ENCODE assay signal across 8 cellular contexts in genomic region chr17:54968259-54968953, GRCh38. TPM values are rescaled to one million over a fixed set of nuclear protein-coding genes. Genes with fewer than 3 reads are reported as not detected.
DNase-seq lines count a peak whose midpoint lies in the region; ATAC-seq and TF ChIP-seq lines count a peak whose summit lies in the region.

A gene with protein sequence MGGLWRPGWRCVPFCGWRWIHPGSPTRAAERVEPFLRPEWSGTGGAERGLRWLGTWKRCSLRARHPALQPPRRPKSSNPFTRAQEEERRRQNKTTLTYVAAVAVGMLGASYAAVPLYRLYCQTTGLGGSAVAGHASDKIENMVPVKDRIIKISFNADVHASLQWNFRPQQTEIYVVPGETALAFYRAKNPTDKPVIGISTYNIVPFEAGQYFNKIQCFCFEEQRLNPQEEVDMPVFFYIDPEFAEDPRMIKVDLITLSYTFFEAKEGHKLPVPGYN (minus strand): TSS chr17:54968654. CDS start chr17:54968646, 8 bp downstream.
A gene with protein sequence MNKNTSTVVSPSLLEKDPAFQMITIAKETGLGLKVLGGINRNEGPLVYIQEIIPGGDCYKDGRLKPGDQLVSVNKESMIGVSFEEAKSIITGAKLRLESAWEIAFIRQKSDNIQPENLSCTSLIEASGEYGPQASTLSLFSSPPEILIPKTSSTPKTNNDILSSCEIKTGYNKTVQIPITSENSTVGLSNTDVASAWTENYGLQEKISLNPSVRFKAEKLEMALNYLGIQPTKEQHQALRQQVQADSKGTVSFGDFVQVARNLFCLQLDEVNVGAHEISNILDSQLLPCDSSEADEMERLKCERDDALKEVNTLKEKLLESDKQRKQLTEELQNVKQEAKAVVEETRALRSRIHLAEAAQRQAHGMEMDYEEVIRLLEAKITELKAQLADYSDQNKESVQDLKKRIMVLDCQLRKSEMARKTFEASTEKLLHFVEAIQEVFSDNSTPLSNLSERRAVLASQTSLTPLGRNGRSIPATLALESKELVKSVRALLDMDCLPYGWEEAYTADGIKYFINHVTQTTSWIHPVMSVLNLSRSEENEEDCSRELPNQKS (plus strand): TSS chr17:54968765. CDS start chr17:54986220, 17,455 bp downstream.

- H3K27ac ChIP-seq in DOHH2 (ENCODE audit: low read depth, low read length) (peak within 1 kb of the TSS; percentile 62), KOPT-K1 (ENCODE audit: low read depth, low read length, poor library complexity, severe bottlenecking) (peak within 1 kb of the TSS; percentile 69)

- H3K4me1 ChIP-seq in DOHH2 (ENCODE audit: control insufficient read depth, low read length) = peaks cover 34% of the 10 kb centered on the region

- H3F3A ChIP-seq in DOHH2 (ENCODE audit: control insufficient read depth, insufficient read depth) = no peaks in the 10 kb centered on the region

- H3K9me3 Mint-ChIP-seq in activated T-cell treated with anti-CD3 and anti-CD28 coated beads, Interleukin-2, amount 50 U/mL, for 72 hours = no peaks in the 10 kb centered on the region

- H3K36me3 Mint-ChIP-seq in activated T-cell treated with anti-CD3 and anti-CD28 coated beads, Interleukin-2, amount 50 U/mL, for 72 hours (ENCODE audit: insufficient read depth in 2 of 2) = peaks cover 0 to 2% of the 10 kb centered on the region in 2 donors

- H3K4me2 ChIP-seq in DOHH2 (ENCODE audit: low read length) = peak within 1 kb of the TSS; percentile 96

- peaks cover 33% of the 10 kb centered on the region for H3K36me3 ChIP-seq in DOHH2 (ENCODE audit: control insufficient read depth, low read length)
- H3K36me3 ChIP-seq in KOPT-K1 (ENCODE audit: insufficient read depth, low read length) = peaks cover 25% of the 10 kb centered on the region

- peaks cover 30% of the 10 kb centered on the region for H3K4me1 Mint-ChIP-seq in activated T-cell treated with anti-CD3 and anti-CD28 coated beads, Interleukin-2, amount 50 U/mL, for 72 hours (ENCODE audit: low read depth)

- no peaks in the 10 kb centered on the region; the same call in 1 of the 2 replicates for H4K20me1 ChIP-seq in DOHH2 (ENCODE audit: control insufficient read depth, insufficient read depth, low read depth, low read length)

- peak; percentile 92 for ATAC-seq in GM21825 (IDR thresholded peaks at IDR 0.05; ENCODE audit: unreplicated experiment)
- ATAC-seq in activated T-cell treated with anti-CD3 and anti-CD28 coated beads, Interleukin-2, amount 50 U/mL, for 72 hours (replicated peaks in 1 of 2) = peak; percentile 95 to 98

- H3K9me2 ChIP-seq in DOHH2 (replicated peaks; ENCODE audit: control insufficient read depth, low read length) = no peaks in the 10 kb centered on the region

- no peaks in the 10 kb centered on the region for H3K27me3 Mint-ChIP-seq in activated T-cell treated with anti-CD3 and anti-CD28 coated beads, Interleukin-2, amount 50 U/mL, for 72 hours (ENCODE audit: low read depth)

- no peak within 1 kb of the TSS for H3K27ac Mint-ChIP-seq in activated T-cell treated with anti-CD3 and anti-CD28 coated beads, Interleukin-2, amount 50 U/mL, for 72 hours

- no peaks in the 10 kb centered on the region for H3K27me3 ChIP-seq in DOHH2 (ENCODE audit: control insufficient read depth, low read length)

- H3K9me3 ChIP-seq in DOHH2 (ENCODE audit: control insufficient read depth, insufficient read depth, low read length) = no peaks in the 10 kb centered on the region
- no peaks in the 10 kb centered on the region for H3K9me3 ChIP-seq in KOPT-K1 (ENCODE audit: insufficient read depth, low read length, poor library complexity, severe bottlenecking)

- H3K4me3 Mint-ChIP-seq in activated T-cell treated with anti-CD3 and anti-CD28 coated beads, Interleukin-2, amount 50 U/mL, for 72 hours = no peak within 1 kb of the TSS

- H3K4me3 ChIP-seq in DOHH2 (ENCODE audit: low read length) = peak within 1 kb of the TSS; percentile 97

- H3K79me2 ChIP-seq in DOHH2 (ENCODE audit: control insufficient read depth, low read length) = peaks cover 72% of the 10 kb centered on the region

- TF ChIP-seq CTCF in DOHH2 (IDR thresholded peaks at IDR 0.05; ENCODE audit: low read depth, low read length, poor library complexity, severe bottlenecking) = peak; percentile 52

- peak; percentile 93 to 95 for DNase-seq in activated T-cell treated with anti-CD3 and anti-CD28 coated beads, Interleukin-2, amount 50 U/mL, for 72 hours
- peak; percentile 96 for DNase-seq in fibroblast of gingiva (ENCODE audit: low read depth)
- DNase-seq in myocyte (ENCODE audit: low read depth) = peak; percentile 98
- DNase-seq in stimulated activated CD8-positive, alpha-beta memory T cell treated with anti-CD3 and anti-CD28 coated beads, Interleukin-7, amount 100 ng/mL, for 4 hours (ENCODE audit: low read depth in 2 of 2) = peak; percentile 87 to 88

TF ChIP-seq in PFSK-1, 5 proteins besides CTCF, POLR2A, EP300 and RAD21:
- TF ChIP-seq SIN3A (IDR thresholded peaks at IDR 0.05; ENCODE audit: borderline replicate concordance, insufficient read depth, low read length) (peak; percentile 98), TAF1 (IDR thresholded peaks at IDR 0.05; ENCODE audit: borderline replicate concordance, insufficient read depth, low read length) (peak; percentile 91), REST (IDR thresholded peaks at IDR 0.05; ENCODE audit: insufficient read depth in 1 of 2, low read depth in 2 of 2, low read length in 2 of 2) (0 out of 4 replicates have a peak, but pooled peaks of 1 of the 2 experiments have one; percentile 31), FOXP2 (optimal IDR thresholded peaks at IDR 0.05; ENCODE audit: borderline replicate concordance, extremely low read depth, extremely low read length, insufficient read depth) (no peak), POLR2AphosphoS5 (IDR thresholded peaks at IDR 0.05; ENCODE audit: low read depth, low read length) (peak; percentile 99)
TF ChIP-seq in PFSK-1: peak in this region for 4.

RNA-seq across cellular contexts. Expression of the first gene that starts in this region (rescaled TPM):
- 89.8 TPM for polyA plus RNA-seq in PFSK-1 (2012; ENCODE audit: insufficient read length, low read depth)
- total RNA-seq in activated T-cell treated with anti-CD3 and anti-CD28 coated beads, Interleukin-2, amount 50 U/mL, for 72 hours = 10 to 100 TPM; 52.1 to 52.7 TPM
- 110 and 145 TPM in 2 replicates for total RNA-seq in myocyte
- polyA plus RNA-seq in myocyte (2012) = 58.7 TPM

RNA-seq across cellular contexts. Expression of the second gene that starts in this region (rescaled TPM):
- polyA plus RNA-seq in PFSK-1 (2012; ENCODE audit: insufficient read length, low read depth) = 2.5 TPM
- 1 to 10 TPM; 6.3 to 6.4 TPM for total RNA-seq in activated T-cell treated with anti-CD3 and anti-CD28 coated beads, Interleukin-2, amount 50 U/mL, for 72 hours
- 20.5 and 45.0 TPM in 2 replicates for total RNA-seq in myocyte
- polyA plus RNA-seq in myocyte (2012) = 3.4 TPM

Comparison
In these comparisons a context has a peak if more than half of its experiments do, and no peak if none do; other contexts are left out.
1. Peak in every context shown above with its lines: DNase-seq, ATAC-seq, H3K4me3 ChIP-seq and H3K27ac ChIP-seq.